In the genomic region with DNA sequence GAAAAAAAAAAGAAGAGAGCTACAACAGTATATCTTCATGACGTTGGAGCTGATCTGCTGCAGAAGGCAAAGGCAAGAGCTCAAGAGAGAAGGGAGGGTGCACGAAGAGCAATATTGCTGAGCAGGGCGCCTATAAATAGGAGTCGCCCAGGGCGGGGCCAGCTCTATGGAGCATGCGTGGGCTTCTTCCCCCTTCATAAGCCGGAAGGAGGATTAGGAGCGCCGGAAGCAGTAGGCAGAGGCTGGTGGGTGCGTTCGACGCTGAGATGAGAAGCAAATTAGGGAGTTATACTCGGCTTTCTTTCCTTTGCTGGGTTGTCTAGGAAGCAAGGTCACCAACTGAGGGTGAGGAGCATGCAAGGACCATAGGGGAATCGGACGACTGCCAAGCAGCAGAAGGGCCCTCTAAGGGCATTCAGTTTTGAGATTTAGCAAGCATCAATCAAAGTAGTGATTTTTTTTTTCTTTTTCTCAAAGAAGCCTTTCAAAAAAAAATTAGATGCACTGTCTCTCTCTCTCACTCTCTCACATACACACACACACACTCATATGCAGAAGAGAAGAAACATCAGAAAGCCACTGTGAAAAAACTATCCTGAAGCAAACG, we compare ENCODE assay signal across 19 cellular contexts.
DNase-seq lines count a peak whose midpoint lies in the region; ATAC-seq, FAIRE-seq and TF ChIP-seq lines count a peak whose summit lies in the region.
"Had no signal": no experiment of that assay in that cellular context is flagged by ENCODE, and none has a peak within 500 bp of the region (broad histone marks: within the 10 kb centered on the region; RNA-seq: fewer than 3 reads in every experiment).

No MANE protein-coding gene starts in this region.

- H3K27ac ChIP-seq in GM23338 (ENCODE audit: low read depth) = no peak overlapping the region
- no peak overlapping the region for H3K27ac ChIP-seq in WERI-Rb-1
- no peak overlapping the region for H3K27ac ChIP-seq in left ventricle myocardium inferior (replicated peaks)
- H3K27ac ChIP-seq: RWPE1, SJCRH30 had no signal

- H3K27ac Mint-ChIP-seq in GM23338 = no peak overlapping the region
- H3K27ac Mint-ChIP-seq: B cell; CD4-positive, alpha-beta memory T cell had no signal

- H3K4me1 ChIP-seq in GM23338 (ENCODE audit: insufficient read depth) (peaks cover 1% of the 10 kb centered on the region; the same call in 1 of the 2 replicates), left ventricle myocardium inferior (peaks cover 6% of the 10 kb centered on the region)
- H3K4me1 ChIP-seq: HAP-1, SJCRH30 had no signal

- H3K36me3 Mint-ChIP-seq in GM23338 (ENCODE audit: low read depth) = no peaks in the 10 kb centered on the region
- H3K36me3 Mint-ChIP-seq: CD4-positive, alpha-beta memory T cell; IgD-negative memory B cell had no signal

- intact Hi-C loops in posterior cingulate gyrus (cut with DNase I) (no loop called here), left ventricle myocardium inferior (cut with micrococcal nuclease) (no loop called here)

- H3K4me3 ChIP-seq in GM23338 = no peak overlapping the region
- no peak overlapping the region for H3K4me3 ChIP-seq in WERI-Rb-1 (ENCODE audit: low read depth, low read length)
- no peak overlapping the region for H3K4me3 ChIP-seq in left ventricle myocardium inferior
- H3K4me3 ChIP-seq: HAP-1, SJCRH30 had no signal

- no peak for DNase-seq in GM23338 (ENCODE audit: low spot score)
- DNase-seq in WERI-Rb-1 = peak; percentile 28
- DNase-seq in inferior parietal cortex (ENCODE audit: extremely low spot score) = peak; percentile 52
- DNase-seq in posterior cingulate gyrus = peak in 8 of 10 donors; percentile 21 to 92 (median 52)
- no peak for DNase-seq in urothelium cell line (ENCODE audit: low spot score)
- DNase-seq in left ventricle myocardium inferior = no peak
- DNase-seq: CD4-positive, alpha-beta memory T cell; NCI-H1436 treated with DMSO at 0.1 percent for 48 hours; NCI-H2081; NCI-H524; NK-92 treated with Interleukin-12 subunit alpha and Interleukin-12 subunit beta, amount 100 ng/mL, for 24 hours; OCI-M1; SJCRH30 had no signal

- H3K4me1 Mint-ChIP-seq in GM23338 = peaks cover 4% of the 10 kb centered on the region; the same call in 2 of the 3 replicates
- H3K4me1 Mint-ChIP-seq: B cell; CD4-positive, alpha-beta memory T cell; IgD-negative memory B cell had no signal

- no peak overlapping the region for H3K4me3 Mint-ChIP-seq in GM23338
- H3K4me3 Mint-ChIP-seq: B cell; CD4-positive, alpha-beta memory T cell; IgD-negative memory B cell had no signal

- no peaks in the 10 kb centered on the region for H3K27me3 Mint-ChIP-seq in GM23338 (ENCODE audit: insufficient read depth, low read depth, poor library complexity)

- no peaks in the 10 kb centered on the region for H4K20me1 ChIP-seq in GM23338 (replicated peaks; ENCODE audit: insufficient read depth)

- TF ChIP-seq CTCF in GM23338 (conservative IDR thresholded peaks at IDR 0.05; ENCODE audit: low read depth in 2 of 2) (no peak), WERI-Rb-1 (IDR thresholded peaks at IDR 0.05; ENCODE audit: low read depth, low read length) (no peak), left ventricle myocardium inferior (IDR thresholded peaks at IDR 0.05; ENCODE audit: borderline replicate concordance) (no peak)

- ATAC-seq in GM23338 (no peak), HG02759 (IDR thresholded peaks at IDR 0.05; ENCODE audit: unreplicated experiment) (no peak), HG03025 (IDR thresholded peaks at IDR 0.05; ENCODE audit: low FRiP score, unreplicated experiment) (no peak)

- no peak overlapping the region for H3K4me2 ChIP-seq in GM23338

- H3K9me3 ChIP-seq in WERI-Rb-1 (ENCODE audit: severe bottlenecking) (no peaks in the 10 kb centered on the region), left ventricle myocardium inferior (replicated peaks) (no peaks in the 10 kb centered on the region)
- H3K9me3 ChIP-seq: HAP-1, SJCRH30 had no signal

- peak overlapping the region; percentile 72 for H2AFZ ChIP-seq in GM23338

- H3K9me2 ChIP-seq in GM23338 (ENCODE audit: insufficient read depth) = 0 out of 2 replicates have a peak, but pooled peaks cover 15% of the 10 kb centered on the region

- FAIRE-seq in urothelium cell line (lab: Jason Lieb, UNC) = no peak

- H3K27me3 ChIP-seq in GM23338 (ENCODE audit: insufficient read depth) (no peaks in the 10 kb centered on the region), WERI-Rb-1 (ENCODE audit: insufficient read depth, low read depth, severe bottlenecking) (no peaks in the 10 kb centered on the region), left ventricle myocardium inferior (ENCODE audit: low read depth) (no peaks in the 10 kb centered on the region)
- H3K27me3 ChIP-seq: SJCRH30 had no signal

- H3K36me3 ChIP-seq in GM23338 (ENCODE audit: insufficient read depth) = no peaks in the 10 kb centered on the region
- no peaks in the 10 kb centered on the region for H3K36me3 ChIP-seq in WERI-Rb-1
- no peaks in the 10 kb centered on the region for H3K36me3 ChIP-seq in left ventricle myocardium inferior
- H3K36me3 ChIP-seq: HAP-1, SJCRH30 had no signal

- no peaks in the 10 kb centered on the region for H3K9me3 Mint-ChIP-seq in GM23338

- no peaks in the 10 kb centered on the region for H3F3A ChIP-seq in GM23338 (replicated peaks; ENCODE audit: low read depth)

- H3K79me2 ChIP-seq in GM23338 (replicated peaks; ENCODE audit: insufficient read depth) = no peaks in the 10 kb centered on the region

TF ChIP-seq in GM23338, 12 proteins besides CTCF, POLR2A, EP300 and RAD21 (continues in another document):
- TF ChIP-seq POLR2AphosphoS5 (IDR thresholded peaks at IDR 0.05; ENCODE audit: low read depth) = no peak
- TF ChIP-seq, protein P1, sequence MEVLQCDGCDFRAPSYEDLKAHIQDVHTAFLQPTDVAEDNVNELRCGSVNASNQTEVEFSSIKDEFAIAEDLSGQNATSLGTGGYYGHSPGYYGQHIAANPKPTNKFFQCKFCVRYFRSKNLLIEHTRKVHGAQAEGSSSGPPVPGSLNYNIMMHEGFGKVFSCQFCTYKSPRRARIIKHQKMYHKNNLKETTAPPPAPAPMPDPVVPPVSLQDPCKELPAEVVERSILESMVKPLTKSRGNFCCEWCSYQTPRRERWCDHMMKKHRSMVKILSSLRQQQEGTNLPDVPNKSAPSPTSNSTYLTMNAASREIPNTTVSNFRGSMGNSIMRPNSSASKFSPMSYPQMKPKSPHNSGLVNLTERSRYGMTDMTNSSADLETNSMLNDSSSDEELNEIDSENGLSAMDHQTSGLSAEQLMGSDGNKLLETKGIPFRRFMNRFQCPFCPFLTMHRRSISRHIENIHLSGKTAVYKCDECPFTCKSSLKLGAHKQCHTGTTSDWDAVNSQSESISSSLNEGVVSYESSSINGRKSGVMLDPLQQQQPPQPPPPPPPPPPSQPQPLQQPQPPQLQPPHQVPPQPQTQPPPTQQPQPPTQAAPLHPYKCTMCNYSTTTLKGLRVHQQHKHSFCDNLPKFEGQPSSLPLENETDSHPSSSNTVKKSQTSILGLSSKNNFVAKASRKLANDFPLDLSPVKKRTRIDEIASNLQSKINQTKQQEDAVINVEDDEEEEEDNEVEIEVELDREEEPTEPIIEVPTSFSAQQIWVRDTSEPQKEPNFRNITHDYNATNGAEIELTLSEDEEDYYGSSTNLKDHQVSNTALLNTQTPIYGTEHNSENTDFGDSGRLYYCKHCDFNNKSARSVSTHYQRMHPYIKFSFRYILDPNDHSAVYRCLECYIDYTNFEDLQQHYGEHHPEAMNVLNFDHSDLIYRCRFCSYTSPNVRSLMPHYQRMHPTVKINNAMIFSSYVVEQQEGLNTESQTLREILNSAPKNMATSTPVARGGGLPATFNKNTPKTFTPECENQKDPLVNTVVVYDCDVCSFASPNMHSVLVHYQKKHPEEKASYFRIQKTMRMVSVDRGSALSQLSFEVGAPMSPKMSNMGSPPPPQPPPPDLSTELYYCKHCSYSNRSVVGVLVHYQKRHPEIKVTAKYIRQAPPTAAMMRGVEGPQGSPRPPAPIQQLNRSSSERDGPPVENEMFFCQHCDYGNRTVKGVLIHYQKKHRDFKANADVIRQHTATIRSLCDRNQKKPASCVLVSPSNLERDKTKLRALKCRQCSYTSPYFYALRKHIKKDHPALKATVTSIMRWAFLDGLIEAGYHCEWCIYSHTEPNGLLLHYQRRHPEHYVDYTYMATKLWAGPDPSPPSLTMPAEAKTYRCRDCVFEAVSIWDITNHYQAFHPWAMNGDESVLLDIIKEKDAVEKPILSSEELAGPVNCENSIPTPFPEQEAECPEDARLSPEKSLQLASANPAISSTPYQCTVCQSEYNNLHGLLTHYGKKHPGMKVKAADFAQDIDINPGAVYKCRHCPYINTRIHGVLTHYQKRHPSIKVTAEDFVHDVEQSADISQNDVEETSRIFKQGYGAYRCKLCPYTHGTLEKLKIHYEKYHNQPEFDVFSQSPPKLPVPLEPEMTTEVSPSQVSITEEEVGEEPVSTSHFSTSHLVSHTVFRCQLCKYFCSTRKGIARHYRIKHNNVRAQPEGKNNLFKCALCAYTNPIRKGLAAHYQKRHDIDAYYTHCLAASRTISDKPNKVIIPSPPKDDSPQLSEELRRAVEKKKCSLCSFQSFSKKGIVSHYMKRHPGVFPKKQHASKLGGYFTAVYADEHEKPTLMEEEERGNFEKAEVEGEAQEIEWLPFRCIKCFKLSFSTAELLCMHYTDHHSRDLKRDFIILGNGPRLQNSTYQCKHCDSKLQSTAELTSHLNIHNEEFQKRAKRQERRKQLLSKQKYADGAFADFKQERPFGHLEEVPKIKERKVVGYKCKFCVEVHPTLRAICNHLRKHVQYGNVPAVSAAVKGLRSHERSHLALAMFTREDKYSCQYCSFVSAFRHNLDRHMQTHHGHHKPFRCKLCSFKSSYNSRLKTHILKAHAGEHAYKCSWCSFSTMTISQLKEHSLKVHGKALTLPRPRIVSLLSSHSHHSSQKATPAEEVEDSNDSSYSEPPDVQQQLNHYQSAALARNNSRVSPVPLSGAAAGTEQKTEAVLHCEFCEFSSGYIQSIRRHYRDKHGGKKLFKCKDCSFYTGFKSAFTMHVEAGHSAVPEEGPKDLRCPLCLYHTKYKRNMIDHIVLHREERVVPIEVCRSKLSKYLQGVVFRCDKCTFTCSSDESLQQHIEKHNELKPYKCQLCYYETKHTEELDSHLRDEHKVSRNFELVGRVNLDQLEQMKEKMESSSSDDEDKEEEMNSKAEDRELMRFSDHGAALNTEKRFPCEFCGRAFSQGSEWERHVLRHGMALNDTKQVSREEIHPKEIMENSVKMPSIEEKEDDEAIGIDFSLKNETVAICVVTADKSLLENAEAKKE (CRISPR knock-in tag; IDR thresholded peaks at IDR 0.05) = no peak
- no peak for TF ChIP-seq EZH2 (IDR thresholded peaks at IDR 0.05; ENCODE audit: low read depth, unreplicated experiment)
- TF ChIP-seq JUNB (IDR thresholded peaks at IDR 0.05; ENCODE audit: unreplicated experiment) = no peak
- TF ChIP-seq ZNF331 (CRISPR knock-in tag; IDR thresholded peaks at IDR 0.05; ENCODE audit: low read depth) = no peak
- no peak for TF ChIP-seq STAT1 (IDR thresholded peaks at IDR 0.05; ENCODE audit: unreplicated experiment)
- TF ChIP-seq NANOG (IDR thresholded peaks at IDR 0.05; ENCODE audit: borderline replicate concordance) = no peak
- no peak for TF ChIP-seq ZNF114 (CRISPR knock-in tag; IDR thresholded peaks at IDR 0.05)

Comparison
In these comparisons a context has a peak if more than half of its experiments do, and no peak if none do; other contexts are left out.
1. DNase-seq: peak in WERI-Rb-1 (single experiment), inferior parietal cortex (single experiment) and posterior cingulate gyrus (8 of 10); none in GM23338 (single experiment), urothelium cell line (single experiment) and left ventricle myocardium inferior (single experiment).